23 cellular contexts compared by ENCODE assay signal in the genomic region with DNA sequence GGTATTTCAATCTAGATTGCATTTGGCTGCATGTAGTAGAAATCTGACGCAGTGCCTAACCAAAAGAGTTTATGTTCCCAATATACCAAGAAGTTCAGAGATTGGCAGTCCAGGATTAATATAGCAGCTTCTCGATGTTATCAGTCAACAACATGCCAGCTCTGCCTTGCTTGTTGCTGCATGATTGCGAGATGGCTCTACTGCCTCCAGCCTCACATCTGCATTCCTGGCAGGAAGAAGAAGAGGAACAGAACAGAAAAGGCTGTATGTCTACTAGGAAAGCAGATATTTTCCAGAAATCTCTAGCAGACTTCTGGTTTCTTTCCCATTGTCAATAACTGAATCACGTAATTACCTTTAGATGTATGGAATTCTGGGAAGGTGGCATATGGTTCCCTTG.
"Had no signal": no experiment of that assay in that cellular context is flagged by ENCODE, and none has a peak within 500 bp of the region (broad histone marks: within the 10 kb centered on the region; RNA-seq: fewer than 3 reads in every experiment).

No MANE protein-coding gene starts in this region.

- H3K4me1 Mint-ChIP-seq: activated CD4-positive, alpha-beta memory T cell treated with anti-CD3 and anti-CD28 coated beads, Interleukin-2, amount 10 ng/mL, durations not matched to agents 7 days and 5 days; activated naive CD4-positive, alpha-beta T cell treated with anti-CD3 and anti-CD28 coated beads, Interleukin-2, amount 50 U/mL, for 24 hours; natural killer cell had no signal

- H3K9me3 ChIP-seq: left lung, neutrophil had no signal

- H3K27ac Mint-ChIP-seq: activated CD4-positive, alpha-beta memory T cell treated with anti-CD3 and anti-CD28 coated beads, Interleukin-2, amount 10 ng/mL, durations not matched to agents 7 days and 5 days; activated naive CD4-positive, alpha-beta T cell treated with anti-CD3 and anti-CD28 coated beads, Interleukin-2, amount 50 U/mL, for 24 hours; activated T-cell treated with anti-CD3 and anti-CD28 coated beads, Interleukin-2, amount 50 U/mL, for 24 hours; effector memory CD8-positive, alpha-beta T cell; natural killer cell; T-helper 17 cell; type B pancreatic cell; WTC11 had no signal

- H3K9me3 Mint-ChIP-seq: activated CD4-positive, alpha-beta memory T cell treated with anti-CD3 and anti-CD28 coated beads, Interleukin-2, amount 10 ng/mL, durations not matched to agents 7 days and 5 days; activated naive CD4-positive, alpha-beta T cell treated with anti-CD3 and anti-CD28 coated beads, Interleukin-2, amount 50 U/mL, for 24 hours; activated T-cell treated with anti-CD3 and anti-CD28 coated beads, Interleukin-2, amount 50 U/mL, for 24 hours; effector memory CD8-positive, alpha-beta T cell; natural killer cell; type B pancreatic cell; WTC11 had no signal

- H3K4me1 ChIP-seq: left lung had no signal

- H3K36me3 Mint-ChIP-seq: activated naive CD4-positive, alpha-beta T cell treated with anti-CD3 and anti-CD28 coated beads, Interleukin-2, amount 50 U/mL, for 24 hours; natural killer cell; type B pancreatic cell; WTC11 had no signal

- H3K4me3 Mint-ChIP-seq: activated CD4-positive, alpha-beta memory T cell treated with anti-CD3 and anti-CD28 coated beads, Interleukin-2, amount 10 ng/mL, durations not matched to agents 7 days and 5 days; activated naive CD4-positive, alpha-beta T cell treated with anti-CD3 and anti-CD28 coated beads, Interleukin-2, amount 50 U/mL, for 24 hours; activated T-cell treated with anti-CD3 and anti-CD28 coated beads, Interleukin-2, amount 50 U/mL, for 24 hours; effector memory CD8-positive, alpha-beta T cell; natural killer cell; T-helper 17 cell; type B pancreatic cell; WTC11 had no signal

- H3K4me3 ChIP-seq: hepatocyte, left lung had no signal

- DNase-seq: activated CD4-positive, alpha-beta memory T cell treated with anti-CD3 and anti-CD28 coated beads, Interleukin-2, amount 10 ng/mL, durations not matched to agents 7 days and 5 days; activated CD4-positive, alpha-beta T cell treated with anti-CD3 and anti-CD28 coated beads for 4 hours; activated effector memory CD4-positive, alpha-beta T cell treated with Interleukin-2 at 50 U/mL for 16 hours; activated T-cell treated with anti-CD3 and anti-CD28 coated beads, Interleukin-2, amount 50 U/mL, for 24 hours; amniotic stem cell; dermis blood vessel endothelial cell; effector memory CD8-positive, alpha-beta T cell; islet precursor cell; left lung; mesenchymal stem cell; natural killer cell; retina; small intestine; stimulated activated CD4-positive, alpha-beta T cell treated with anti-CD3 and anti-CD28 coated beads, Interleukin-4, amount 100 ng/mL, for 4 hours; stimulated activated CD8-positive, alpha-beta memory T cell treated with anti-CD3 and anti-CD28 coated beads, Interleukin-4, amount 100 ng/mL, for 48 hours; stimulated activated naive CD8-positive, alpha-beta T cell treated with anti-CD3 and anti-CD28 coated beads, Interleukin-15, Interleukin-2, amounts not matched to agents 100 U/mL and 50 U/mL, for 24 hours; T-helper 17 cell had no signal

- ATAC-seq: effector memory CD8-positive, alpha-beta T cell; left lung; natural killer cell; stimulated activated naive CD8-positive, alpha-beta T cell treated with anti-CD3 and anti-CD28 coated beads, Interleukin-15, Interleukin-2, amounts not matched to agents 100 U/mL and 50 U/mL, for 24 hours; T-helper 17 cell; WTC11 had no signal

- H3K36me3 ChIP-seq: left lung, neutrophil had no signal

- H3K27ac ChIP-seq: hepatocyte, left lung, neutrophil, parathyroid adenoma had no signal
